ENCODE assay signal across 19 cellular contexts in the genomic region with DNA sequence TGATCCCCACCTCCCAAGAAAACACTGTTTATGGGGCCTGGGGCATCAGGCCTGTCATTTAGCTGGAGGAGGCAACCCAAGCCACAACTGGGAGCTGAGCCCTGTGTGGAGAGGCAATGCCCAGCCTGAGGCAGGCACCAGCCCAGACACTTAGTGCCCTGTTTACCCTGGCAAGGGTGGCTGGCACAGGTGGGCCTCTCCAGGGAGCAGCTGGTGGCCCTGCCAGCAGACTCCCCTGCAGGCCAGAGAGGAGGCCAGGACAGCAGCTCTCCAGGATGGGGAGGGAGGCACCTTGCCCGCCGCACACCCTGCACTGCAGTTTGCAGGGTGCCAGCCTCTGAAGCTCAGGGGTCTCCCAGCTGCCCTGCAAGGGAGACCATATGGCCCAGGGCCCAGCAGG. TPM values are rescaled to one million over a fixed set of nuclear protein-coding genes. Genes with fewer than 3 reads are reported as not detected.
DNase-seq lines count a peak whose midpoint lies in the region; ATAC-seq, FAIRE-seq and TF ChIP-seq lines count a peak whose summit lies in the region.
"Had no signal": no experiment of that assay in that cellular context is flagged by ENCODE, and none has a peak within 500 bp of the region (broad histone marks: within the 10 kb centered on the region; RNA-seq: fewer than 3 reads in every experiment).

No MANE protein-coding gene starts in this region.

- H3K27ac Mint-ChIP-seq in activated naive CD4-positive, alpha-beta T cell treated with anti-CD3 and anti-CD28 coated beads, Interleukin-2, amount 10 ng/mL, durations not matched to agents 7 days and 5 days: no peak overlapping the region
- peak overlapping the region; percentile 34 for H3K27ac Mint-ChIP-seq in astrocyte (ENCODE audit: unreplicated experiment)
- H3K27ac Mint-ChIP-seq: activated CD4-positive, alpha-beta T cell treated with anti-CD3 and anti-CD28 coated beads, Interleukin-2, amount 10 ng/mL, durations not matched to agents 7 days and 5 days; CD4-positive, alpha-beta memory T cell; GM23338 had no signal

- H3K4me3 ChIP-seq in astrocyte (ENCODE audit: insufficient read depth, low read depth, low read length): no peak overlapping the region
- H3K4me3 ChIP-seq in muscle layer of colon (ENCODE audit: low read depth in 1 of 2, low read length in 2 of 2): no peak overlapping the region
- no peak overlapping the region for H3K4me3 ChIP-seq in uterus
- H3K4me3 ChIP-seq in BE2C (ENCODE audit: low read depth, low read length): no peak overlapping the region
- H3K4me3 ChIP-seq: tibial nerve had no signal

- peak; percentile 5 for DNase-seq in activated naive CD4-positive, alpha-beta T cell treated with anti-CD3 and anti-CD28 coated beads, Interleukin-2, amount 10 ng/mL, durations not matched to agents 7 days and 5 days
- DNase-seq in activated naive CD4-positive, alpha-beta T cell (lab: John Stamatoyannopoulos, UW): no peak
- no peak for DNase-seq in astrocyte (ENCODE audit: low read depth)
- DNase-seq in uterus: peak; percentile 15 to 24
- DNase-seq in left colon: no peak
- DNase-seq in BE2C: no peak
- DNase-seq: activated CD4-positive, alpha-beta T cell treated with anti-CD3 and anti-CD28 coated beads, Interleukin-2, amount 10 ng/mL, durations not matched to agents 7 days and 5 days; activated T-cell treated with anti-CD3 and anti-CD28 coated beads, Interleukin-2, amount 50 U/mL, for 4 hours; CD4-positive, alpha-beta memory T cell; foreskin melanocyte; stimulated activated CD4-positive, alpha-beta T cell treated with anti-CD3 and anti-CD28 coated beads, Interleukin-4, amount 100 ng/mL, for 1 hour; T-helper 9 cell had no signal

- no peaks in the 10 kb centered on the region for H3K27me3 ChIP-seq in astrocyte (ENCODE audit: insufficient read depth, low read length)
- H3K27me3 ChIP-seq in muscle layer of colon (ENCODE audit: control insufficient read depth in 1 of 2, insufficient read depth in 2 of 2, low read length in 2 of 2): no peaks in the 10 kb centered on the region
- H3K27me3 ChIP-seq in uterus: no peaks in the 10 kb centered on the region
- H3K27me3 ChIP-seq in BE2C: no peaks in the 10 kb centered on the region
- H3K27me3 ChIP-seq: tibial nerve had no signal

- intact Hi-C loops in uterus (cut with DNase I; ENCODE audit: low total_unique reads) (no loop called here), left colon (cut with DNase I, micrococcal nuclease) (no loop called here)

- no peaks in the 10 kb centered on the region for H3K36me3 ChIP-seq in astrocyte (ENCODE audit: insufficient read depth, low read length)
- H3K36me3 ChIP-seq in muscle layer of colon (ENCODE audit: insufficient read depth, low read length): no peaks in the 10 kb centered on the region
- no peaks in the 10 kb centered on the region for H3K36me3 ChIP-seq in uterus
- no peaks in the 10 kb centered on the region for H3K36me3 ChIP-seq in BE2C
- H3K36me3 ChIP-seq: tibial nerve had no signal

- TF ChIP-seq POLR2A in uterus (IDR thresholded peaks at IDR 0.05): no peak

- no peak overlapping the region for H3K27ac ChIP-seq in astrocyte (ENCODE audit: low read depth, low read length)
- H3K27ac ChIP-seq in muscle layer of colon (ENCODE audit: low read depth, low read length): peak overlapping the region; percentile 21
- H3K27ac ChIP-seq in uterus: peak overlapping the region; percentile 92 to 93
- H3K27ac ChIP-seq: neutrophil had no signal

- H3K9me3 Mint-ChIP-seq in activated naive CD4-positive, alpha-beta T cell treated with anti-CD3 and anti-CD28 coated beads, Interleukin-2, amount 10 ng/mL, durations not matched to agents 7 days and 5 days: no peaks in the 10 kb centered on the region
- no peaks in the 10 kb centered on the region for H3K9me3 Mint-ChIP-seq in astrocyte (ENCODE audit: unreplicated experiment)
- H3K9me3 Mint-ChIP-seq: activated CD4-positive, alpha-beta T cell treated with anti-CD3 and anti-CD28 coated beads, Interleukin-2, amount 10 ng/mL, durations not matched to agents 7 days and 5 days; activated T-cell treated with anti-CD3 and anti-CD28 coated beads, Interleukin-2, amount 50 U/mL, for 4 hours; CD4-positive, alpha-beta memory T cell; GM23338 had no signal

- H3K9me3 ChIP-seq in astrocyte (ENCODE audit: insufficient read depth, low read depth, low read length): no peaks in the 10 kb centered on the region
- no peaks in the 10 kb centered on the region for H3K9me3 ChIP-seq in muscle layer of colon (ENCODE audit: low read length)
- no peaks in the 10 kb centered on the region for H3K9me3 ChIP-seq in uterus
- no peaks in the 10 kb centered on the region for H3K9me3 ChIP-seq in BE2C
- H3K9me3 ChIP-seq: neutrophil, tibial nerve had no signal

- TF ChIP-seq CTCF in astrocyte (IDR thresholded peaks at IDR 0.05; ENCODE audit: insufficient read depth, low read depth, low read length) (no peak), uterus (IDR thresholded peaks at IDR 0.05) (no peak), BE2C (IDR thresholded peaks at IDR 0.05; ENCODE audit: low read depth, low read length) (no peak)

- H4K20me1 ChIP-seq in astrocyte (ENCODE audit: insufficient read depth, low read length): no peaks in the 10 kb centered on the region

- peaks cover 71% of the 10 kb centered on the region for H3K27me3 Mint-ChIP-seq in activated naive CD4-positive, alpha-beta T cell treated with anti-CD3 and anti-CD28 coated beads, Interleukin-2, amount 10 ng/mL, durations not matched to agents 7 days and 5 days
- no peaks in the 10 kb centered on the region for H3K27me3 Mint-ChIP-seq in astrocyte (ENCODE audit: low read depth, unreplicated experiment)

- CTCF ChIA-PET in activated naive CD4-positive, alpha-beta T cell treated with anti-CD3 and anti-CD28 coated beads, Interleukin-2, amount 10 ng/mL, durations not matched to agents 7 days and 5 days (lab: Charles Lee): interaction anchor here (0.9 to 9.3 kb wide), 4 partner anchors 9 to 62 kb away, joined by 3 to 66 read pairs (median 5); a partner anchor contains a TSS

- peak overlapping the region; percentile 79 for H3K4me2 ChIP-seq in astrocyte (ENCODE audit: low read length)

- H3K4me1 ChIP-seq in astrocyte (ENCODE audit: insufficient read depth, low read length): peaks cover 69% of the 10 kb centered on the region
- H3K4me1 ChIP-seq in muscle layer of colon (ENCODE audit: insufficient read depth, low read length): peaks cover 66% of the 10 kb centered on the region
- H3K4me1 ChIP-seq in uterus: peaks cover 32 to 51% of the 10 kb centered on the region in 2 donors
- H3K4me1 ChIP-seq in BE2C: peaks cover 7% of the 10 kb centered on the region

- H3K4me1 Mint-ChIP-seq in activated naive CD4-positive, alpha-beta T cell treated with anti-CD3 and anti-CD28 coated beads, Interleukin-2, amount 10 ng/mL, durations not matched to agents 7 days and 5 days: no peaks in the 10 kb centered on the region
- peaks cover 73% of the 10 kb centered on the region for H3K4me1 Mint-ChIP-seq in astrocyte (ENCODE audit: low read depth, unreplicated experiment)
- H3K4me1 Mint-ChIP-seq: activated CD4-positive, alpha-beta T cell treated with anti-CD3 and anti-CD28 coated beads, Interleukin-2, amount 10 ng/mL, durations not matched to agents 7 days and 5 days had no signal

- H3K9ac ChIP-seq in astrocyte (ENCODE audit: low read length): no peak overlapping the region
- H3K9ac ChIP-seq in muscle layer of colon (ENCODE audit: low read length): no peak overlapping the region

- H3K4me3 Mint-ChIP-seq in activated naive CD4-positive, alpha-beta T cell treated with anti-CD3 and anti-CD28 coated beads, Interleukin-2, amount 10 ng/mL, durations not matched to agents 7 days and 5 days: no peak overlapping the region
- no peak overlapping the region for H3K4me3 Mint-ChIP-seq in astrocyte (ENCODE audit: unreplicated experiment)
- H3K4me3 Mint-ChIP-seq: activated CD4-positive, alpha-beta T cell treated with anti-CD3 and anti-CD28 coated beads, Interleukin-2, amount 10 ng/mL, durations not matched to agents 7 days and 5 days; activated T-cell treated with anti-CD3 and anti-CD28 coated beads, Interleukin-2, amount 50 U/mL, for 4 hours; CD4-positive, alpha-beta memory T cell had no signal

- ATAC-seq in left colon (no peak), GM21526 (IDR thresholded peaks at IDR 0.05; ENCODE audit: low FRiP score, unreplicated experiment) (no peak)
- ATAC-seq: activated T-cell treated with anti-CD3 and anti-CD28 coated beads, Interleukin-2, amount 50 U/mL, for 4 hours; Right ventricle myocardium inferior had no signal

- peaks cover 37% of the 10 kb centered on the region for H3K79me2 ChIP-seq in astrocyte (ENCODE audit: insufficient read depth, low read length)

- H3K36me3 Mint-ChIP-seq in activated naive CD4-positive, alpha-beta T cell treated with anti-CD3 and anti-CD28 coated beads, Interleukin-2, amount 10 ng/mL, durations not matched to agents 7 days and 5 days: no peaks in the 10 kb centered on the region
- peaks cover 15% of the 10 kb centered on the region for H3K36me3 Mint-ChIP-seq in astrocyte (ENCODE audit: low read depth, unreplicated experiment)
- H3K36me3 Mint-ChIP-seq: CD4-positive, alpha-beta memory T cell had no signal

- H2AFZ ChIP-seq in astrocyte (ENCODE audit: low read depth, low read length): no peak overlapping the region

- no peak for FAIRE-seq in astrocyte (lab: Jason Lieb, UNC)
- FAIRE-seq: endometrium had no signal

RNA-seq across cellular contexts. Expression of a gene that starts 9.1 kb away (rescaled TPM):
- total RNA-seq in astrocyte: 18.3 and 28.2 TPM in 2 replicates
- under 1 TPM in 2 of 4 donors, not detected in 2; 0.07 to 0.91 TPM for total RNA-seq in uterus
- 1 to 10 TPM; 3.4 to 9.4 TPM for total RNA-seq in left colon
- polyA plus RNA-seq in BE2C (2012; ENCODE audit: insufficient read depth, insufficient read length, low read depth): not detected
- total RNA-seq: activated CD4-positive, alpha-beta T cell treated with anti-CD3 and anti-CD28 coated beads, Interleukin-2, amount 10 ng/mL, durations not matched to agents 7 days and 5 days; activated T-cell treated with anti-CD3 and anti-CD28 coated beads, Interleukin-2, amount 50 U/mL, for 4 hours; CD4-positive, alpha-beta memory T cell; Right ventricle myocardium inferior had no signal
- polyA plus RNA-seq: CD4-positive, alpha-beta memory T cell had no signal

Comparison
In these comparisons a context has a peak if more than half of its experiments do, and no peak if none do; other contexts are left out.
1. DNase-seq: peak in activated naive CD4-positive, alpha-beta T cell treated with anti-CD3 and anti-CD28 coated beads, Interleukin-2, amount 10 ng/mL, durations not matched to agents 7 days and 5 days (single experiment) and uterus (2 of 2); none in activated naive CD4-positive, alpha-beta T cell (0 of 4), astrocyte (single experiment), left colon (0 of 2) and BE2C (single experiment).